Comparison of ENCODE assay signal across 8 cellular contexts in genomic region chr10:91190876-91191580, GRCh38. TPM values are rescaled to one million over a fixed set of nuclear protein-coding genes. Genes with fewer than 3 reads are reported as not detected.
DNase-seq lines count a peak whose midpoint lies in the region; ATAC-seq and TF ChIP-seq lines count a peak whose summit lies in the region.

No MANE protein-coding gene starts in this region.

- H3K4me1 Mint-ChIP-seq in activated T-cell treated with anti-CD3 and anti-CD28 coated beads, Interleukin-2, amount 50 U/mL, for 24 hours (ENCODE audit: low read depth) = peaks cover 82% of the 10 kb centered on the region
- peaks cover 76% of the 10 kb centered on the region for H3K4me1 Mint-ChIP-seq in activated T-cell treated with anti-CD3 and anti-CD28 coated beads, Interleukin-2, amount 50 U/mL, for 4 hours (ENCODE audit: low read depth)
- H3K4me1 Mint-ChIP-seq in effector memory CD8-positive, alpha-beta T cell (ENCODE audit: low read depth in 2 of 2) = peaks cover 37 to 52% of the 10 kb centered on the region in 2 donors
- no peaks in the 10 kb centered on the region for H3K4me1 Mint-ChIP-seq in WTC11

- no peak for DNase-seq in activated T-cell treated with anti-CD3 and anti-CD28 coated beads, Interleukin-2, amount 50 U/mL, for 24 hours
- DNase-seq in activated T-cell treated with anti-CD3 and anti-CD28 coated beads, Interleukin-2, amount 50 U/mL, for 4 hours = no peak
- no peak for DNase-seq in effector memory CD8-positive, alpha-beta T cell
- DNase-seq in WTC11 (ENCODE audit: low spot score) (no peak), NCI-H446 (lab: John Stamatoyannopoulos, UW) (no peak)

- CTCF ChIA-PET in WTC11 (lab: Charles Lee) = no interaction called here

- POLR2A ChIA-PET in WTC11 (lab: Charles Lee) = no interaction called here

- peaks cover 3% of the 10 kb centered on the region for H3K9me3 Mint-ChIP-seq in activated T-cell treated with anti-CD3 and anti-CD28 coated beads, Interleukin-2, amount 50 U/mL, for 24 hours
- peaks cover 3% of the 10 kb centered on the region for H3K9me3 Mint-ChIP-seq in activated T-cell treated with anti-CD3 and anti-CD28 coated beads, Interleukin-2, amount 50 U/mL, for 4 hours
- no peaks in the 10 kb centered on the region for H3K9me3 Mint-ChIP-seq in effector memory CD8-positive, alpha-beta T cell
- no peaks in the 10 kb centered on the region for H3K9me3 Mint-ChIP-seq in WTC11

- no peaks in the 10 kb centered on the region for H3K27me3 Mint-ChIP-seq in activated T-cell treated with anti-CD3 and anti-CD28 coated beads, Interleukin-2, amount 50 U/mL, for 24 hours
- no peaks in the 10 kb centered on the region for H3K27me3 Mint-ChIP-seq in activated T-cell treated with anti-CD3 and anti-CD28 coated beads, Interleukin-2, amount 50 U/mL, for 4 hours (ENCODE audit: low read depth)
- H3K27me3 Mint-ChIP-seq in effector memory CD8-positive, alpha-beta T cell = no peaks in the 10 kb centered on the region
- no peaks in the 10 kb centered on the region; the same call in 1 of the 2 replicates for H3K27me3 Mint-ChIP-seq in WTC11 (ENCODE audit: low read depth)

- TF ChIP-seq CTCF in WTC11 (IDR thresholded peaks at IDR 0.05) = no peak

- H3K4me3 Mint-ChIP-seq in activated T-cell treated with anti-CD3 and anti-CD28 coated beads, Interleukin-2, amount 50 U/mL, for 24 hours = no peak overlapping the region
- H3K4me3 Mint-ChIP-seq in activated T-cell treated with anti-CD3 and anti-CD28 coated beads, Interleukin-2, amount 50 U/mL, for 4 hours = no peak overlapping the region
- H3K4me3 Mint-ChIP-seq in effector memory CD8-positive, alpha-beta T cell = no peak overlapping the region
- H3K4me3 Mint-ChIP-seq in WTC11 = no peak overlapping the region

- H3K36me3 Mint-ChIP-seq in activated T-cell treated with anti-CD3 and anti-CD28 coated beads, Interleukin-2, amount 50 U/mL, for 24 hours (ENCODE audit: low read depth) = peaks cover 16% of the 10 kb centered on the region
- peaks cover 15% of the 10 kb centered on the region for H3K36me3 Mint-ChIP-seq in activated T-cell treated with anti-CD3 and anti-CD28 coated beads, Interleukin-2, amount 50 U/mL, for 4 hours (ENCODE audit: insufficient read depth)
- peaks cover 3% of the 10 kb centered on the region for H3K36me3 Mint-ChIP-seq in effector memory CD8-positive, alpha-beta T cell (ENCODE audit: insufficient read depth)
- H3K36me3 Mint-ChIP-seq in WTC11 = no peaks in the 10 kb centered on the region

- ATAC-seq in activated T-cell treated with anti-CD3 and anti-CD28 coated beads, Interleukin-2, amount 50 U/mL, for 4 hours = no peak
- ATAC-seq in HG03159 (IDR thresholded peaks at IDR 0.05; ENCODE audit: unreplicated experiment) (peak; percentile 63), WTC11 (no peak), GM19324 (IDR thresholded peaks at IDR 0.05; ENCODE audit: low FRiP score, unreplicated experiment) (no peak)
- ATAC-seq in effector memory CD8-positive, alpha-beta T cell (replicated peaks) = peak; percentile 26

- peak overlapping the region; percentile 75 for H3K27ac ChIP-seq in temporal lobe (ENCODE audit: low read depth, low read length)

- H3K27ac Mint-ChIP-seq in activated T-cell treated with anti-CD3 and anti-CD28 coated beads, Interleukin-2, amount 50 U/mL, for 24 hours = peak overlapping the region; percentile 72
- H3K27ac Mint-ChIP-seq in effector memory CD8-positive, alpha-beta T cell = peak overlapping the region; percentile 4 to 34
- H3K27ac Mint-ChIP-seq in WTC11 = no peak overlapping the region

TF ChIP-seq in WTC11, 78 proteins besides CTCF, POLR2A, EP300 and RAD21:
- TF ChIP-seq SOX15 (CRISPR knock-in tag; IDR thresholded peaks at IDR 0.05) = no peak
- no peak for TF ChIP-seq AFF4 (CRISPR knock-in tag; IDR thresholded peaks at IDR 0.05; ENCODE audit: borderline replicate concordance)
- TF ChIP-seq OVOL2 (CRISPR knock-in tag; IDR thresholded peaks at IDR 0.05; ENCODE audit: borderline replicate concordance) = no peak
- TF ChIP-seq GRHL2 (CRISPR knock-in tag; IDR thresholded peaks at IDR 0.05; ENCODE audit: insufficient replicate concordance, severe bottlenecking) = no peak
- no peak for TF ChIP-seq TEAD4 (CRISPR knock-in tag; IDR thresholded peaks at IDR 0.05)
- TF ChIP-seq ZNF396 (CRISPR knock-in tag; IDR thresholded peaks at IDR 0.05; ENCODE audit: borderline replicate concordance) = no peak
- no peak for TF ChIP-seq MLX (CRISPR knock-in tag; IDR thresholded peaks at IDR 0.05)
- no peak for TF ChIP-seq NR2C2 (CRISPR knock-in tag; IDR thresholded peaks at IDR 0.05)
- TF ChIP-seq HMGXB4 (CRISPR knock-in tag; IDR thresholded peaks at IDR 0.05) = no peak
- TF ChIP-seq ZBTB21 (CRISPR knock-in tag; IDR thresholded peaks at IDR 0.05; ENCODE audit: borderline replicate concordance) = no peak
- TF ChIP-seq USF2 (CRISPR knock-in tag; IDR thresholded peaks at IDR 0.05) = no peak
- no peak for TF ChIP-seq KAT7 (CRISPR knock-in tag; IDR thresholded peaks at IDR 0.05; ENCODE audit: borderline replicate concordance)
- no peak for TF ChIP-seq ZNF671 (CRISPR knock-in tag; IDR thresholded peaks at IDR 0.05)
- no peak for TF ChIP-seq FOXK1 (CRISPR knock-in tag; IDR thresholded peaks at IDR 0.05)
- TF ChIP-seq NFATC4 (CRISPR knock-in tag; IDR thresholded peaks at IDR 0.05) = no peak

RNA-seq across cellular contexts. Expression of gene PCGF5, which starts 29.4 kb away (rescaled TPM):
- total RNA-seq in activated T-cell treated with anti-CD3 and anti-CD28 coated beads, Interleukin-2, amount 50 U/mL, for 4 hours = 10 to 100 TPM; 38.5 to 43.5 (median 38.8) TPM
- total RNA-seq in temporal lobe = 17.7 TPM
- total RNA-seq in WTC11 (2021) = 5.1 to 5.7 TPM (median 5.2 TPM) in 3 replicates

Comparison
In these comparisons a context has a peak if more than half of its experiments do, and no peak if none do; other contexts are left out.
1. ATAC-seq: peak in HG03159 (single experiment) and effector memory CD8-positive, alpha-beta T cell (single experiment); none in activated T-cell treated with anti-CD3 and anti-CD28 coated beads, Interleukin-2, amount 50 U/mL, for 4 hours (0 of 2), WTC11 (single experiment) and GM19324 (single experiment).